In genomic region chr7:35995334-35995733, GRCh38 we compare ENCODE assay signal across 27 cellular contexts.
"Had no signal": no experiment of that assay in that cellular context is flagged by ENCODE, and none has a peak within 500 bp of the region (broad histone marks: within the 10 kb centered on the region; RNA-seq: fewer than 3 reads in every experiment).

No MANE protein-coding gene starts in this region.

- H3K27me3 Mint-ChIP-seq: naive thymus-derived CD8-positive, alpha-beta T cell; stimulated activated memory B cell treated with anti-CD40 and anti-IgM and Interleukin-4, amounts not matched to agents 10 μg/mL and 1 μg/mL and 100 μg/mL, for 72 hours; stimulated activated naive CD8-positive, alpha-beta T cell treated with anti-CD3 and anti-CD28 coated beads, Interleukin-15, amount 100 ng/mL, for 72 hours had no signal

- H3K9me3 ChIP-seq: left lung, lower lobe of right lung, pancreas, prostate gland, sigmoid colon, spleen, testis, thyroid gland, transverse colon, upper lobe of left lung, vagina had no signal

- H3K4me2 ChIP-seq: neural progenitor cell had no signal

- H3K4me3 Mint-ChIP-seq: naive thymus-derived CD8-positive, alpha-beta T cell; nephron; neural progenitor cell; stimulated activated memory B cell treated with anti-CD40 and anti-IgM and Interleukin-4, amounts not matched to agents 10 μg/mL and 1 μg/mL and 100 μg/mL, for 72 hours; stimulated activated naive CD8-positive, alpha-beta T cell treated with anti-CD3 and anti-CD28 coated beads, Interleukin-15, amount 100 ng/mL, for 72 hours had no signal

- H3K27ac Mint-ChIP-seq: naive thymus-derived CD8-positive, alpha-beta T cell; nephron; neural progenitor cell; stimulated activated memory B cell treated with anti-CD40 and anti-IgM and Interleukin-4, amounts not matched to agents 10 μg/mL and 1 μg/mL and 100 μg/mL, for 72 hours; stimulated activated naive CD8-positive, alpha-beta T cell treated with anti-CD3 and anti-CD28 coated beads, Interleukin-15, amount 100 ng/mL, for 72 hours had no signal

- DNase-seq: hippocampal formation; kidney glomerular epithelial cell; left cardiac atrium; left lung; lower lobe of right lung; mammary epithelial cell; mesenchymal stem cell; naive thymus-derived CD8-positive, alpha-beta T cell; pancreas; posterior cingulate gyrus; retina; right cardiac atrium; sigmoid colon; small intestine; spleen; stimulated activated CD4-positive, alpha-beta T cell treated with anti-CD3 and anti-CD28 coated beads, Interleukin-4, amount 100 ng/mL, for 24 hours; stimulated activated naive CD4-positive, alpha-beta T cell treated with Interleukin-2 at 50 U/mL for 16 hours; stimulated activated naive CD8-positive, alpha-beta T cell treated with anti-CD3 and anti-CD28 coated beads, Interleukin-15, amount 100 ng/mL, for 72 hours; testis; thyroid gland; transverse colon; upper lobe of left lung had no signal

- H3K9ac ChIP-seq: neural progenitor cell had no signal

- H3K9me3 Mint-ChIP-seq: naive thymus-derived CD8-positive, alpha-beta T cell; nephron; neural progenitor cell; stimulated activated memory B cell treated with anti-CD40 and anti-IgM and Interleukin-4, amounts not matched to agents 10 μg/mL and 1 μg/mL and 100 μg/mL, for 72 hours; stimulated activated naive CD8-positive, alpha-beta T cell treated with anti-CD3 and anti-CD28 coated beads, Interleukin-15, amount 100 ng/mL, for 72 hours had no signal

- H3K4me1 ChIP-seq: left lung, lower lobe of right lung, neural progenitor cell, pancreas, prostate gland, sigmoid colon, spleen, testis, transverse colon, upper lobe of left lung, vagina had no signal

- H3K27me3 ChIP-seq: left lung, neural progenitor cell, pancreas, sigmoid colon, spleen, testis, thyroid gland, transverse colon, upper lobe of left lung, vagina had no signal

- H3K36me3 Mint-ChIP-seq: naive thymus-derived CD8-positive, alpha-beta T cell; neural progenitor cell; stimulated activated memory B cell treated with anti-CD40 and anti-IgM and Interleukin-4, amounts not matched to agents 10 μg/mL and 1 μg/mL and 100 μg/mL, for 72 hours had no signal

- ATAC-seq: left cardiac atrium; left lung; lower lobe of right lung; naive thymus-derived CD8-positive, alpha-beta T cell; pancreas; right cardiac atrium; stimulated activated memory B cell treated with anti-CD40 and anti-IgM and Interleukin-4, amounts not matched to agents 10 μg/mL and 1 μg/mL and 100 μg/mL, for 72 hours; stimulated activated naive CD8-positive, alpha-beta T cell treated with anti-CD3 and anti-CD28 coated beads, Interleukin-15, amount 100 ng/mL, for 72 hours had no signal

- H3K27ac ChIP-seq: left lung, lower lobe of right lung, neural progenitor cell, pancreas, prostate gland, sigmoid colon, spleen, testis, thyroid gland, transverse colon, upper lobe of left lung, vagina had no signal

- H2AFZ ChIP-seq: neural progenitor cell had no signal

- H3K4me3 ChIP-seq: left lung, lower lobe of right lung, neural progenitor cell, pancreas, prostate gland, sigmoid colon, spleen, testis, thyroid gland, transverse colon, upper lobe of left lung, vagina had no signal

- H3K4me1 Mint-ChIP-seq: naive thymus-derived CD8-positive, alpha-beta T cell; nephron had no signal

- H3K36me3 ChIP-seq: left lung, lower lobe of right lung, neural progenitor cell, pancreas, prostate gland, sigmoid colon, spleen, thyroid gland, transverse colon, upper lobe of left lung, vagina had no signal
